Comparison of ENCODE assay signal across 15 cellular contexts in genomic region chr15:65368300-65368617, GRCh38. TPM values are rescaled to one million over a fixed set of nuclear protein-coding genes. Genes with fewer than 3 reads are reported as not detected.
DNase-seq lines count a peak whose midpoint lies in the region; ATAC-seq, FAIRE-seq and TF ChIP-seq lines count a peak whose summit lies in the region.
"Had no signal": no experiment of that assay in that cellular context is flagged by ENCODE, and none has a peak within 500 bp of the region (broad histone marks: within the 10 kb centered on the region; RNA-seq: fewer than 3 reads in every experiment).

No MANE protein-coding gene starts in this region.

- H3K36me3 ChIP-seq in H7 (replicated peaks; ENCODE audit: control insufficient read depth, insufficient read depth, low read length) (peaks cover 2% of the 10 kb centered on the region; the same call in 1 of the 2 replicates), OCI-LY3 (replicated peaks; ENCODE audit: low read depth, low read length) (no peaks in the 10 kb centered on the region), hepatocyte (replicated peaks; ENCODE audit: insufficient read depth, low read depth) (no peaks in the 10 kb centered on the region), osteoblast (ENCODE audit: insufficient read depth, low read length) (no peaks in the 10 kb centered on the region), pancreas (no peaks in the 10 kb centered on the region)
- H3K36me3 ChIP-seq: lower lobe of right lung had no signal

- H3K9me3 Mint-ChIP-seq in natural killer cell treated with Interleukin-12 subunit alpha and Interleukin-12 subunit beta and Interleukin-15 and Interleukin-18, amount 100 ng/mL, for 72 hours, result no peaks in the 10 kb centered on the region

- peaks cover 2 to 3% of the 10 kb centered on the region in 2 donors for H3K27me3 Mint-ChIP-seq in natural killer cell treated with Interleukin-12 subunit alpha and Interleukin-12 subunit beta and Interleukin-15 and Interleukin-18, amount 100 ng/mL, for 72 hours

- intact Hi-C loops in pancreas (cut with DNase I), result no loop called here

- no peak overlapping the region for H3K27ac Mint-ChIP-seq in natural killer cell treated with Interleukin-12 subunit alpha and Interleukin-12 subunit beta and Interleukin-15 and Interleukin-18, amount 100 ng/mL, for 72 hours

- 26% methylated on average over 6 of the region's 6 CpGs for WGBS in hepatocyte (ENCODE audit: low lambda C conversion rate, missing lambda C conversion rate)
- 65 to 78% methylated on average over 6 of the region's 6 CpGs for WGBS in pancreas, 2 donors

- H2AFZ ChIP-seq in OCI-LY3 (ENCODE audit: low read depth, low read length), result peak overlapping the region; percentile 19; the same call in 1 of the 2 replicates
- no peak overlapping the region for H2AFZ ChIP-seq in hepatocyte
- no peak overlapping the region for H2AFZ ChIP-seq in osteoblast (ENCODE audit: low read length)

- no peak overlapping the region for H3K27ac ChIP-seq in OCI-LY3 (ENCODE audit: low read length)
- H3K27ac ChIP-seq in hepatocyte, result peak overlapping the region; percentile 68
- no peak overlapping the region for H3K27ac ChIP-seq in osteoblast (ENCODE audit: low read depth, low read length)
- no peak overlapping the region for H3K27ac ChIP-seq in pancreas
- H3K27ac ChIP-seq: C4-2B, KMS-11, lower lobe of right lung had no signal

- H3K4me1 ChIP-seq in OCI-LY3 (ENCODE audit: low read length) (peaks cover 13% of the 10 kb centered on the region), hepatocyte (ENCODE audit: insufficient read depth) (peaks cover 39% of the 10 kb centered on the region), osteoblast (ENCODE audit: insufficient read depth, low read length) (no peaks in the 10 kb centered on the region), pancreas (no peaks in the 10 kb centered on the region)
- H3K4me1 ChIP-seq: lower lobe of right lung had no signal

- peak overlapping the region; percentile 47 for H3K4me2 ChIP-seq in OCI-LY3 (ENCODE audit: low read length)
- H3K4me2 ChIP-seq in hepatocyte, result peak overlapping the region; percentile 31
- no peak overlapping the region for H3K4me2 ChIP-seq in osteoblast (ENCODE audit: insufficient read depth, low read length)
- H3K4me2 ChIP-seq: KMS-11 had no signal

- no peak for FAIRE-seq in pancreas (lab: Jason Lieb, UNC)
- FAIRE-seq: endometrium had no signal

- no peaks in the 10 kb centered on the region for H3K9me3 ChIP-seq in OCI-LY3 (ENCODE audit: insufficient read depth, low read length)
- no peaks in the 10 kb centered on the region for H3K9me3 ChIP-seq in hepatocyte (ENCODE audit: low read depth)
- H3K9me3 ChIP-seq in osteoblast (ENCODE audit: low read depth, low read length), result no peaks in the 10 kb centered on the region
- H3K9me3 ChIP-seq in pancreas, result no peaks in the 10 kb centered on the region
- H3K9me3 ChIP-seq: lower lobe of right lung had no signal

- H4K20me1 ChIP-seq in OCI-LY3 (ENCODE audit: insufficient read depth, low read length) (no peaks in the 10 kb centered on the region), hepatocyte (ENCODE audit: insufficient read depth, poor library complexity, severe bottlenecking) (no peaks in the 10 kb centered on the region), osteoblast (ENCODE audit: insufficient read depth, low read length) (no peaks in the 10 kb centered on the region)

- no peak overlapping the region for H3K4me3 Mint-ChIP-seq in natural killer cell treated with Interleukin-12 subunit alpha and Interleukin-12 subunit beta and Interleukin-15 and Interleukin-18, amount 100 ng/mL, for 72 hours

- H3K4me1 Mint-ChIP-seq in natural killer cell treated with Interleukin-12 subunit alpha and Interleukin-12 subunit beta and Interleukin-15 and Interleukin-18, amount 100 ng/mL, for 72 hours (ENCODE audit: low read depth in 2 of 2), result no peaks in the 10 kb centered on the region

- H3K36me3 Mint-ChIP-seq in natural killer cell treated with Interleukin-12 subunit alpha and Interleukin-12 subunit beta and Interleukin-15 and Interleukin-18, amount 100 ng/mL, for 72 hours, result no peaks in the 10 kb centered on the region

- DNase-seq in H7 (peak; percentile 88), hepatocyte (ENCODE audit: low spot score) (no peak), osteoblast (ENCODE audit: insufficient read length, low spot score, missing footprints) (peak; percentile 26), pancreas (no peak), NCI-H1436 (lab: John Stamatoyannopoulos, UW) (no peak)
- no peak for DNase-seq in activated T-cell treated with anti-CD3 and anti-CD28 coated beads, Interleukin-2, amount 50 U/mL, for 48 hours
- no peak for DNase-seq in natural killer cell treated with Interleukin-12 subunit alpha and Interleukin-12 subunit beta and Interleukin-15 and Interleukin-18, amount 100 ng/mL, for 72 hours (ENCODE audit: low spot score)
- DNase-seq: GF-D8, lower lobe of right lung, NCI-H345, SHP77 treated with DMSO at 0.1 percent for 48 hours had no signal

- no peaks in the 10 kb centered on the region for H3K9me2 ChIP-seq in hepatocyte (replicated peaks; ENCODE audit: insufficient read depth)

- ATAC-seq in pancreas, result no peak
- ATAC-seq in natural killer cell treated with Interleukin-12 subunit alpha and Interleukin-12 subunit beta and Interleukin-15 and Interleukin-18, amount 100 ng/mL, for 72 hours, result no peak
- ATAC-seq: lower lobe of right lung had no signal

- H3K4me3 ChIP-seq in H7 (ENCODE audit: insufficient read depth, low read depth, low read length) (no peak overlapping the region), OCI-LY3 (ENCODE audit: low read length) (no peak overlapping the region), hepatocyte (no peak overlapping the region), osteoblast (ENCODE audit: insufficient read depth, low read length) (no peak overlapping the region), pancreas (no peak overlapping the region)
- H3K4me3 ChIP-seq: lower lobe of right lung had no signal

- H3K79me2 ChIP-seq in OCI-LY3 (ENCODE audit: low read length), result no peaks in the 10 kb centered on the region
- peaks cover 3% of the 10 kb centered on the region for H3K79me2 ChIP-seq in hepatocyte
- H3K79me2 ChIP-seq in osteoblast (ENCODE audit: insufficient read depth, low read length), result no peaks in the 10 kb centered on the region

- H3K27me3 ChIP-seq in H7 (ENCODE audit: control insufficient read depth, insufficient read depth, low read length), result no peaks in the 10 kb centered on the region
- peaks cover 9% of the 10 kb centered on the region for H3K27me3 ChIP-seq in OCI-LY3 (ENCODE audit: low read depth, low read length)
- H3K27me3 ChIP-seq in hepatocyte, result no peaks in the 10 kb centered on the region
- H3K27me3 ChIP-seq in osteoblast (ENCODE audit: insufficient read depth, low read length), result peaks cover 25% of the 10 kb centered on the region
- H3K27me3 ChIP-seq in pancreas, result no peaks in the 10 kb centered on the region

- H3K9ac ChIP-seq in OCI-LY3 (ENCODE audit: low read length), result no peak overlapping the region
- H3K9ac ChIP-seq: KMS-11 had no signal

- no peak for TF ChIP-seq CTCF in OCI-LY3 (IDR thresholded peaks at IDR 0.05; ENCODE audit: low read depth, low read length)
- no peak for TF ChIP-seq CTCF in hepatocyte (IDR thresholded peaks at IDR 0.05; ENCODE audit: poor library complexity)
- no peak for TF ChIP-seq CTCF in osteoblast (IDR thresholded peaks at IDR 0.05; ENCODE audit: extremely low read depth, low read depth, low read length)
- TF ChIP-seq CTCF in pancreas (IDR thresholded peaks at IDR 0.05), result no peak

RNA-seq across cellular contexts. Expression of gene IGDCC3, which starts 9.5 kb away (rescaled TPM):
- 38.3 and 39.7 TPM in 2 replicates for total RNA-seq in H7 (2014; rRNA removed; shearing (Covaris generic))
- total RNA-seq in hepatocyte (8.1 and 15.1 TPM in 2 replicates), osteoblast (0.29 TPM in 1 of 2 replicates, not detected in the other), pancreas (under 1 TPM in 1 of 6 donors, not detected in 5; 0.32 TPM)
- polyA plus RNA-seq in hepatocyte (14.8 and 33.0 TPM in 2 replicates), pancreas (not detected)
- not detected for total RNA-seq in natural killer cell treated with Interleukin-12 subunit alpha and Interleukin-12 subunit beta and Interleukin-15 and Interleukin-18, amount 100 ng/mL, for 72 hours
- total RNA-seq: lower lobe of right lung had no signal

RNA-seq across cellular contexts. Expression of gene IGDCC4, which starts 54.5 kb away (rescaled TPM):
- total RNA-seq in H7 (2014; rRNA removed; shearing (Covaris generic)), result 7.4 and 10.6 TPM in 2 replicates
- 9.7 and 12.9 TPM in 2 replicates for total RNA-seq in hepatocyte
- polyA plus RNA-seq in hepatocyte, result 11.8 and 14.9 TPM in 2 replicates
- total RNA-seq in osteoblast, result 3.6 and 6.2 TPM in 2 replicates
- total RNA-seq in pancreas, result 1 to 10 TPM in 2 of 6 donors, under 1 TPM in 4; 0.22 to 2.2 (median 0.52) TPM
- polyA plus RNA-seq in pancreas, result under 1 TPM; 0.23 to 0.26 TPM
- total RNA-seq in natural killer cell treated with Interleukin-12 subunit alpha and Interleukin-12 subunit beta and Interleukin-15 and Interleukin-18, amount 100 ng/mL, for 72 hours, result under 1 TPM; 0.07 to 0.20 TPM

Comparison
In these comparisons a context has a peak if more than half of its experiments do, and no peak if none do; other contexts are left out.
1. DNase-seq: peak in H7 (single experiment) and osteoblast (single experiment); none in hepatocyte (single experiment), pancreas (0 of 6), NCI-H1436 (single experiment), activated T-cell treated with anti-CD3 and anti-CD28 coated beads, Interleukin-2, amount 50 U/mL, for 48 hours (0 of 2) and natural killer cell treated with Interleukin-12 subunit alpha and Interleukin-12 subunit beta and Interleukin-15 and Interleukin-18, amount 100 ng/mL, for 72 hours (single experiment).